7 cellular contexts compared by ENCODE assay signal in genomic region chr12:123535952-123536351, GRCh38. TPM values are rescaled to one million over a fixed set of nuclear protein-coding genes. Genes with fewer than 3 reads are reported as not detected.
DNase-seq lines count a peak whose midpoint lies in the region; ATAC-seq, FAIRE-seq and TF ChIP-seq lines count a peak whose summit lies in the region.
"Not testable (repeated sequence)": the region's sequence is repeated elsewhere in the genome, so short reads cannot be mapped to it uniquely, and the experiment has no call there.

No MANE protein-coding gene starts in this region.

- not testable (repeated sequence) for TF ChIP-seq EP300 in A549 (IDR thresholded peaks at IDR 0.05)

- CTCF ChIA-PET in A549 (lab: Yijun Ruan, JAX): interaction anchor here (0.9 kb wide), 1 partner anchor 46 kb away, joined by 3 read pairs; no protein-coding TSS in a partner anchor
- CTCF ChIA-PET in CD4-positive, alpha-beta memory T cell (lab: Charles Lee; ENCODE audit: partially characterized antibody); activated CD4-positive, alpha-beta memory T cell treated with anti-CD3 and anti-CD28 coated beads for 36 hours (lab: Charles Lee): not testable (repeated sequence)

- not testable (repeated sequence) for TF ChIP-seq POLR2A in A549 (IDR thresholded peaks at IDR 0.05; ENCODE audit: low read length)

- H2AFZ ChIP-seq in neural progenitor cell (replicated peaks): not testable (repeated sequence)

- H3K4me3 ChIP-seq in A549; CD4-positive, alpha-beta memory T cell (ENCODE audit: low read length in 2 of 2); kidney (ENCODE audit: low read length in 2 of 2); neural progenitor cell: not testable (repeated sequence)

- not testable (repeated sequence) for H3K9ac ChIP-seq in kidney (ENCODE audit: low read length in 2 of 2); neural progenitor cell

- H3K27me3 ChIP-seq in CD4-positive, alpha-beta memory T cell (ENCODE audit: insufficient read depth, low read length); neural progenitor cell: not testable (repeated sequence)

- H3K36me3 Mint-ChIP-seq in CD4-positive, alpha-beta memory T cell; activated CD4-positive, alpha-beta memory T cell treated with anti-CD3 and anti-CD28 coated beads for 36 hours; activated naive CD8-positive, alpha-beta T cell; neural progenitor cell: not testable (repeated sequence)

- H3F3A ChIP-seq in neural progenitor cell (ENCODE audit: low read depth): peaks cover 23% of the 10 kb centered on the region

- H3K4me3 Mint-ChIP-seq in CD4-positive, alpha-beta memory T cell: peak overlapping the region in 7 of 8 donors; percentile 22 to 68 (median 43)
- H3K4me3 Mint-ChIP-seq in activated CD4-positive, alpha-beta memory T cell treated with anti-CD3 and anti-CD28 coated beads for 36 hours: peak overlapping the region; percentile 32
- H3K4me3 Mint-ChIP-seq in activated naive CD8-positive, alpha-beta T cell: peak overlapping the region; percentile 38
- peak overlapping the region; percentile 35 for H3K4me3 Mint-ChIP-seq in neural progenitor cell

- H3K9me3 Mint-ChIP-seq in CD4-positive, alpha-beta memory T cell; activated CD4-positive, alpha-beta memory T cell treated with anti-CD3 and anti-CD28 coated beads for 36 hours; activated naive CD8-positive, alpha-beta T cell (ENCODE audit: low read depth); neural progenitor cell: not testable (repeated sequence)

- not testable (repeated sequence) for H3K27ac ChIP-seq in A549; CD4-positive, alpha-beta memory T cell (ENCODE audit: low read depth, low read length); kidney (ENCODE audit: low read depth in 2 of 2, low read length in 2 of 2); neural progenitor cell

- peaks cover 10 to 25% (median 13%) of the 10 kb centered on the region in 4 donors for H3K4me1 Mint-ChIP-seq in CD4-positive, alpha-beta memory T cell
- peaks cover 14% of the 10 kb centered on the region for H3K4me1 Mint-ChIP-seq in activated CD4-positive, alpha-beta memory T cell treated with anti-CD3 and anti-CD28 coated beads for 36 hours (ENCODE audit: low read depth)
- H3K4me1 Mint-ChIP-seq in activated naive CD8-positive, alpha-beta T cell (ENCODE audit: low read depth): peaks cover 17% of the 10 kb centered on the region
- peaks cover 24% of the 10 kb centered on the region for H3K4me1 Mint-ChIP-seq in neural progenitor cell

- not testable (repeated sequence) for H3K36me3 ChIP-seq in CD4-positive, alpha-beta memory T cell (ENCODE audit: insufficient read depth, low read length); kidney (ENCODE audit: control insufficient read depth in 1 of 2, insufficient read depth in 2 of 2, low read length in 2 of 2); neural progenitor cell

- not testable (repeated sequence) for ATAC-seq in A549

- not testable (repeated sequence) for DNase-seq in A549 (ENCODE audit: low read depth in 1 of 2, low spot score in 1 of 2); CD4-positive, alpha-beta memory T cell; activated CD4-positive, alpha-beta memory T cell treated with anti-CD3 and anti-CD28 coated beads for 36 hours; neural progenitor cell (ENCODE audit: low spot score)
- peak; percentile 10 for DNase-seq in NCI-H69 (lab: John Stamatoyannopoulos, UW)
- peak; percentile 15 for DNase-seq in kidney

- H3K9me3 ChIP-seq in A549; CD4-positive, alpha-beta memory T cell (ENCODE audit: control insufficient read depth in 1 of 2, low read length in 2 of 2); kidney (ENCODE audit: control insufficient read depth in 1 of 2, low read length in 2 of 2); neural progenitor cell (ENCODE audit: low read depth): not testable (repeated sequence)

- peaks cover 17% of the 10 kb centered on the region for H3K79me2 ChIP-seq in neural progenitor cell (ENCODE audit: low read depth)

- POLR2A ChIA-PET in A549 (lab: Yijun Ruan, JAX): interaction anchor here (0.7 kb wide), 2 partner anchors 142 to 173 kb away, joined by 3 read pairs; no protein-coding TSS in a partner anchor
- POLR2A ChIA-PET in CD4-positive, alpha-beta memory T cell (lab: Charles Lee; ENCODE audit: partially characterized antibody): interaction anchor here (0.7 kb wide), 1 partner anchor 176 kb away, joined by 3 read pairs; no protein-coding TSS in a partner anchor
- POLR2A ChIA-PET in activated CD4-positive, alpha-beta memory T cell treated with anti-CD3 and anti-CD28 coated beads for 36 hours (lab: Charles Lee): interaction anchor here (0.5 kb wide), 1 partner anchor 1269 kb away, joined by 3 read pairs; no protein-coding TSS in a partner anchor

- TF ChIP-seq RAD21 in A549 (conservative IDR thresholded peaks at IDR 0.05 in 1 of 2, IDR thresholded peaks at IDR 0.05 in 1 of 2): not testable (repeated sequence)

- H3K4me1 ChIP-seq in A549 (peaks cover 18% of the 10 kb centered on the region), kidney (ENCODE audit: control insufficient read depth in 1 of 2, insufficient read depth in 1 of 2, low read depth in 1 of 2, low read length in 2 of 2) (peaks cover 0 to 17% of the 10 kb centered on the region in 2 donors), neural progenitor cell (peaks cover 13% of the 10 kb centered on the region)
- peaks cover 20% of the 10 kb centered on the region for H3K4me1 ChIP-seq in CD4-positive, alpha-beta memory T cell (ENCODE audit: insufficient read depth, low read length)

- not testable (repeated sequence) for FAIRE-seq in A549 (lab: Jason Lieb, UNC); kidney (lab: Jason Lieb, UNC)

- WGBS in A549 (ENCODE audit: missing lambda C conversion rate): 85% methylated on average over 11 of the region's 11 CpGs

- not testable (repeated sequence) for H3K27ac Mint-ChIP-seq in CD4-positive, alpha-beta memory T cell; activated CD4-positive, alpha-beta memory T cell treated with anti-CD3 and anti-CD28 coated beads for 36 hours; activated naive CD8-positive, alpha-beta T cell; neural progenitor cell

- not testable (repeated sequence) for H3K27me3 Mint-ChIP-seq in CD4-positive, alpha-beta memory T cell; activated CD4-positive, alpha-beta memory T cell treated with anti-CD3 and anti-CD28 coated beads for 36 hours; activated naive CD8-positive, alpha-beta T cell; neural progenitor cell (ENCODE audit: insufficient read depth, low read depth)

- intact Hi-C loops in CD4-positive, alpha-beta memory T cell (cut with micrococcal nuclease): loop anchor here (2.0 to 10.0 kb wide), 2 partner anchors 47 to 61 kb away; no protein-coding TSS in a partner anchor
- intact Hi-C loops in activated CD4-positive, alpha-beta memory T cell treated with anti-CD3 and anti-CD28 coated beads for 36 hours (cut with micrococcal nuclease); kidney (cut with DNase I): not testable (repeated sequence)

- peaks cover 19% of the 10 kb centered on the region for H4K20me1 ChIP-seq in neural progenitor cell (ENCODE audit: low read depth)

- H3K4me2 ChIP-seq in A549, neural progenitor cell: not testable (repeated sequence)

- not testable (repeated sequence) for TF ChIP-seq CTCF in A549 (IDR thresholded peaks at IDR 0.05); kidney (IDR thresholded peaks at IDR 0.05; ENCODE audit: borderline replicate concordance, extremely low read depth, insufficient read depth); neural progenitor cell (IDR thresholded peaks at IDR 0.05)

TF ChIP-seq in A549, 52 proteins besides CTCF, POLR2A, EP300 and RAD21:
- TF ChIP-seq ZC3H11A (IDR thresholded peaks at IDR 0.05): peak; percentile 60

RNA-seq across cellular contexts. Expression of gene RILPL1, which starts 2.4 kb away (rescaled TPM):
- 14.2 and 15.5 TPM in 2 replicates for polyA plus RNA-seq in A549 (2011; rRNA removed)
- polyA plus RNA-seq in A549 (2012; cell fraction: cytosol; rRNA removed): 18.3 and 18.7 TPM in 2 replicates
- 43.8 and 48.1 TPM in 2 replicates for polyA plus RNA-seq in A549 (2012; cell fraction: nucleus; rRNA removed)
- polyA plus RNA-seq in A549 (2017; fragmentation: RNase III; extraction: RNeasy Plus Mini Kit Qiagen cat#74134 plus additional on column Dnase treatment): 7.0 to 8.7 TPM (median 8.0 TPM) in 3 replicates
- polyA minus RNA-seq in A549 (2011; rRNA and poly(A)+ RNA removed): 6.7 and 9.6 TPM in 2 replicates
- 1 to 10 TPM; 8.1 to 8.5 TPM for total RNA-seq in CD4-positive, alpha-beta memory T cell
- polyA plus RNA-seq in CD4-positive, alpha-beta memory T cell: under 1 TPM in 1 of 2 donors, not detected in 1; 0.54 TPM
- 1 to 10 TPM; 4.0 to 4.8 TPM for total RNA-seq in activated CD4-positive, alpha-beta memory T cell treated with anti-CD3 and anti-CD28 coated beads for 36 hours
- 14.1 TPM for total RNA-seq in kidney
- 19.0 TPM for polyA plus RNA-seq in kidney (ENCODE audit: insufficient read depth, low read depth, low replicate concordance)
- total RNA-seq in neural progenitor cell (ENCODE audit: low replicate concordance): 13.8 and 16.7 TPM in 2 replicates

RNA-seq across cellular contexts. Expression of gene TMED2, which starts 48.4 kb away (rescaled TPM):
- polyA plus RNA-seq in A549 (2011; rRNA removed) (292 and 361 TPM in 2 replicates), A549 (2017; fragmentation: RNase III; extraction: RNeasy Plus Mini Kit Qiagen cat#74134 plus additional on column Dnase treatment) (146 to 154 TPM (median 154 TPM) in 3 replicates), kidney (ENCODE audit: insufficient read depth, low read depth, low replicate concordance) (89.1 TPM)
- 120 and 156 TPM in 2 replicates for polyA plus RNA-seq in A549 (2012; cell fraction: cytosol; rRNA removed)
- 45.8 and 59.5 TPM in 2 replicates for polyA plus RNA-seq in A549 (2012; cell fraction: nucleus; rRNA removed)
- polyA minus RNA-seq in A549 (2011; rRNA and poly(A)+ RNA removed): 111 and 121 TPM in 2 replicates
- 100 to 1,000 TPM; 141 to 142 TPM for total RNA-seq in CD4-positive, alpha-beta memory T cell
- 100 to 1,000 TPM; 308 to 640 TPM for polyA plus RNA-seq in CD4-positive, alpha-beta memory T cell
- 100 to 1,000 TPM; 150 to 161 TPM for total RNA-seq in activated CD4-positive, alpha-beta memory T cell treated with anti-CD3 and anti-CD28 coated beads for 36 hours
- total RNA-seq in kidney (229 TPM), neural progenitor cell (ENCODE audit: low replicate concordance) (134 and 175 TPM in 2 replicates)
